Comparison of ENCODE assay signal across 6 cellular contexts in genomic region chr19:5608766-5609165, GRCh38. TPM values are rescaled to one million over a fixed set of nuclear protein-coding genes. Genes with fewer than 3 reads are reported as not detected.
"Had no signal": no experiment of that assay in that cellular context is flagged by ENCODE, and none has a peak within 500 bp of the region (broad histone marks: within the 10 kb centered on the region; RNA-seq: fewer than 3 reads in every experiment).

No MANE protein-coding gene starts in this region.

RNA-seq across cellular contexts. Expression of gene TINCR, which starts 41.0 kb away (rescaled TPM):
- total RNA-seq: dermis microvascular lymphatic vessel endothelial cell, endothelial cell of umbilical vein, epithelial cell of proximal tubule, fibroblast of villous mesenchyme, left lobe of liver, left ventricle myocardium inferior had no signal
